ENCODE assay signal across 23 cellular contexts in the genomic region with DNA sequence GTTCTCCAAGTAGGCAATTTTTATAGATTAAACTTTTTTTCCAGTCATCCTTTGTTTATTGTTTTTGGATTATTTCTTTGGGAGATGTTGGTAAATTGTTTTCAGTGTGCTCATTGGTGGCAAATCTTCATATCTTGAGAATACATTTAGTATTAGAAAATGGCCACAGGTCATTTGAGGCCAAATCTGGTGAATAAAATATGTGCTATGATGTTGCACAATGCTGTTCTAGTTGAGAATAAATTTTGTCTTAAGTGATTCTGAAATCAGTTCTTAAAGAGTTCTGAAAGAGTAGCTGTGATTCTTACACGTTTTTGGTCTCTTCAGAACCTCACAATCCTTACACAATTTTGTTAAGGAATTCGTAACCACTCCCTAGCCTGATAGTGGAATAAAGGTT. TPM values are rescaled to one million over a fixed set of nuclear protein-coding genes. Genes with fewer than 3 reads are reported as not detected.
A peak's percentile ranks its signal among the peaks of the same experiment; 100 is the strongest.
DNase-seq lines count a peak whose midpoint lies in the region; ATAC-seq and TF ChIP-seq lines count a peak whose summit lies in the region.
"Had no signal": no experiment of that assay in that cellular context is flagged by ENCODE, and none has a peak within 500 bp of the region (broad histone marks: within the 10 kb centered on the region; RNA-seq: fewer than 3 reads in every experiment).

No MANE protein-coding gene starts in this region.

- no CpG with 5 or more reads among the region's 2 CpGs for WGBS in IMR-90 (ENCODE audit: extremely low coverage in 2 of 2, insufficient read length in 1 of 2), 2 experiments

- H3K4me3 ChIP-seq in ACC112 (ENCODE audit: low read depth, low read length) = no peak overlapping the region
- H3K4me3 ChIP-seq in IMR-90 (ENCODE audit: insufficient read depth, low read depth, low read length) = no peak overlapping the region
- no peak overlapping the region for H3K4me3 ChIP-seq in choroid plexus epithelial cell (ENCODE audit: low read depth, low read length)
- no peak overlapping the region for H3K4me3 ChIP-seq in fibroblast of the aortic adventitia (ENCODE audit: low read depth, low read length)
- H3K4me3 ChIP-seq: BLaER1 treated with 17β-estradiol and CSF1 and Interleukin-3, amounts not matched to agents 10 nM and 100 nM; MG63 had no signal

- no peak overlapping the region for H2BK120ac ChIP-seq in IMR-90 (ENCODE audit: low read depth, low read length)

- H2BK15ac ChIP-seq in IMR-90 (ENCODE audit: low read depth, low read length) = no peak overlapping the region

- no peak overlapping the region for H3K4ac ChIP-seq in IMR-90 (ENCODE audit: low read depth, low read length)

- no peak overlapping the region for H3K9ac ChIP-seq in IMR-90 (ENCODE audit: low read depth, low read length)
- H3K9ac ChIP-seq: BLaER1 treated with 17β-estradiol and CSF1 and Interleukin-3, amounts not matched to agents 10 nM and 100 nM had no signal

- TF ChIP-seq CTCF in IMR-90 (conservative IDR thresholded peaks at IDR 0.05; ENCODE audit: low read depth, low read length) (no peak), choroid plexus epithelial cell (conservative IDR thresholded peaks at IDR 0.05; ENCODE audit: low read depth, low read length) (no peak), fibroblast of the aortic adventitia (IDR thresholded peaks at IDR 0.05; ENCODE audit: insufficient read depth, low read length) (no peak)

- H3K79me1 ChIP-seq in IMR-90 (ENCODE audit: low read depth in 1 of 2, low read length in 2 of 2) = no peaks in the 10 kb centered on the region

- H3K4me1 ChIP-seq in ACC112 (ENCODE audit: control insufficient read depth, insufficient read depth, low read length, unreplicated experiment) = peaks cover 10% of the 10 kb centered on the region
- H3K4me1 ChIP-seq in IMR-90 (ENCODE audit: control insufficient read depth, insufficient read depth, low read length) = no peaks in the 10 kb centered on the region
- H3K4me1 ChIP-seq: BLaER1 treated with 17β-estradiol and CSF1 and Interleukin-3, amounts not matched to agents 10 nM and 100 nM; Caco-2 had no signal

- DNase-seq in IMR-90 (no peak), choroid plexus epithelial cell (ENCODE audit: low read depth) (peak; percentile 47), fibroblast of the aortic adventitia (ENCODE audit: low read depth) (peak; percentile 17), NCI-H187 (lab: John Stamatoyannopoulos, UW) (no peak), CD1c-positive myeloid dendritic cell (ENCODE audit: extremely low spot score) (no peak)
- DNase-seq in activated naive CD4-positive, alpha-beta T cell treated with anti-CD3 and anti-CD28 coated beads, Interleukin-2, amount 50 U/mL, for 16 hours = no peak
- DNase-seq: AML-193; Caco-2; CD4-positive, alpha-beta memory T cell; Kasumi-1; MG63; NCI-H1105 treated with DMSO at 0.1 percent for 48 hours; NCI-H146; NCI-H2029; NCI-H510A; NCI-H69; SHP77 had no signal

- H3K9me1 ChIP-seq in IMR-90 (ENCODE audit: insufficient read depth, low read length) = no peaks in the 10 kb centered on the region

- H3K18ac ChIP-seq in IMR-90 (ENCODE audit: low read depth, low read length) = no peak overlapping the region

- H4K8ac ChIP-seq in IMR-90 (ENCODE audit: low read depth in 2 of 2, low read length in 2 of 2) = no peak overlapping the region

- ATAC-seq in IMR-90 (ENCODE audit: low read depth) = no peak
- ATAC-seq in HG03457 (IDR thresholded peaks at IDR 0.05; ENCODE audit: unreplicated experiment) = no peak
- ATAC-seq: HCT116, Panc1 had no signal

- POLR2A ChIA-PET in IMR-90 (lab: Charles Lee; ENCODE audit: unreplicated experiment) = no interaction called here

- H3K56ac ChIP-seq in IMR-90 (ENCODE audit: extremely low read depth, insufficient read depth, low read length) = no peak overlapping the region

- no peak overlapping the region for H4K91ac ChIP-seq in IMR-90 (ENCODE audit: insufficient read depth, low read depth, low read length)

- TF ChIP-seq RAD21 in IMR-90 (IDR thresholded peaks at IDR 0.05; ENCODE audit: low read length) = no peak

- no peak overlapping the region for H4K5ac ChIP-seq in IMR-90 (ENCODE audit: low read depth, low read length)

- no peaks in the 10 kb centered on the region for H4K20me1 ChIP-seq in IMR-90 (ENCODE audit: insufficient read depth, low read length)
- H4K20me1 ChIP-seq: BLaER1 treated with 17β-estradiol and CSF1 and Interleukin-3, amounts not matched to agents 10 nM and 100 nM had no signal

- in situ Hi-C loops in IMR-90 (cut with MboI; ENCODE audit: low sequenced_read_pairs) = loop anchor here (25.0 kb wide), 1 partner anchor 1583 kb away; no protein-coding TSS in a partner anchor

- no peak overlapping the region for H2BK5ac ChIP-seq in IMR-90 (ENCODE audit: low read depth, low read length, poor library complexity, severe bottlenecking)

- CTCF ChIA-PET in IMR-90 (lab: Yijun Ruan, JAX) = interaction anchor here (1.2 kb wide), 1 partner anchor 9 kb away, joined by 7 read pairs; no protein-coding TSS in a partner anchor

- BruUV-seq in IMR-90 (replicated peaks; lab: Mats Ljungman, UMichigan) = no TSS peak

- H2AK9ac ChIP-seq in IMR-90 (replicated peaks; ENCODE audit: low read depth, low read length, poor library complexity) = no peak overlapping the region

- peak overlapping the region; percentile 50 for H3K27ac ChIP-seq in ACC112 (ENCODE audit: low read depth, low read length)
- no peak overlapping the region for H3K27ac ChIP-seq in IMR-90 (ENCODE audit: insufficient read depth, low read length)
- H3K27ac ChIP-seq: BLaER1 treated with 17β-estradiol and CSF1 and Interleukin-3, amounts not matched to agents 10 nM and 100 nM; RWPE1 had no signal

- H3K23ac ChIP-seq in IMR-90 (ENCODE audit: low read depth, low read length) = no peak overlapping the region

- no peak overlapping the region for H2BK20ac ChIP-seq in IMR-90 (ENCODE audit: low read depth, low read length)

- dilution Hi-C loops in IMR-90 (cut with HindIII; ENCODE audit: low sequenced_read_pairs, unreplicated experiment) = no loop called here

- H3K36me3 ChIP-seq in ACC112 (ENCODE audit: insufficient read depth, low read length) (no peaks in the 10 kb centered on the region), IMR-90 (ENCODE audit: control insufficient read depth, insufficient read depth, low read length) (peaks cover 4% of the 10 kb centered on the region; the same call in 1 of the 2 replicates)
- H3K36me3 ChIP-seq: MG63 had no signal

- no peaks in the 10 kb centered on the region for H3K9me3 ChIP-seq in IMR-90 (ENCODE audit: control insufficient read depth, insufficient read depth, low read length)
- H3K9me3 ChIP-seq: Caco-2, MG63 had no signal

- no peak overlapping the region for H3K4me2 ChIP-seq in IMR-90 (ENCODE audit: low read depth, low read length)
- H3K4me2 ChIP-seq: BLaER1 treated with 17β-estradiol and CSF1 and Interleukin-3, amounts not matched to agents 10 nM and 100 nM had no signal

- H2AFZ ChIP-seq in ACC112 (ENCODE audit: low read length, unreplicated experiment) (no peak overlapping the region), IMR-90 (replicated peaks; ENCODE audit: low read length, poor library complexity) (no peak overlapping the region)

- H2AK5ac ChIP-seq in IMR-90 (ENCODE audit: low read depth, low read length) = no peak overlapping the region

- intact Hi-C loops in IMR-90 (cut with micrococcal nuclease) = no loop called here

- H3K14ac ChIP-seq in IMR-90 (replicated peaks; ENCODE audit: low read depth, low read length) = no peak overlapping the region

- no peaks in the 10 kb centered on the region for H3K79me2 ChIP-seq in ACC112 (ENCODE audit: control insufficient read depth, insufficient read depth, low read length, unreplicated experiment)

- no peaks in the 10 kb centered on the region for H3K27me3 ChIP-seq in ACC112 (ENCODE audit: insufficient read depth, low read length)
- no peaks in the 10 kb centered on the region for H3K27me3 ChIP-seq in IMR-90 (ENCODE audit: control insufficient read depth, insufficient read depth, low read length)
- H3K27me3 ChIP-seq: BLaER1 treated with 17β-estradiol and CSF1 and Interleukin-3, amounts not matched to agents 10 nM and 100 nM; MG63 had no signal

- no peak for TF ChIP-seq POLR2A in IMR-90 (IDR thresholded peaks at IDR 0.05; ENCODE audit: low read depth, low read length)

TF ChIP-seq in IMR-90, 13 proteins besides CTCF, POLR2A, EP300 and RAD21:
- TF ChIP-seq CEBPB (IDR thresholded peaks at IDR 0.05; ENCODE audit: low read depth, low read length) (peak; percentile 72), RCOR1 (IDR thresholded peaks at IDR 0.05; ENCODE audit: insufficient replicate concordance, low read length) (no peak), MXI1 (IDR thresholded peaks at IDR 0.05; ENCODE audit: borderline replicate concordance, low read depth, low read length) (no peak), NFE2L2 (IDR thresholded peaks at IDR 0.05; ENCODE audit: low read depth, low read length) (no peak)
TF ChIP-seq in IMR-90: peak in this region for 1.

RNA-seq across cellular contexts. Expression of gene CDKAL1, which starts 20.1 kb away (rescaled TPM):
- 13.1 and 17.5 TPM in 2 replicates for total RNA-seq in IMR-90 (2012; rRNA removed)
- 3.1 and 3.7 TPM in 2 replicates for polyA plus RNA-seq in IMR-90 (2012; rRNA removed)
- 0.79 and 1.1 TPM in 2 replicates for polyA plus RNA-seq in IMR-90 (2012; cell fraction: cytosol; rRNA removed)
- polyA plus RNA-seq in IMR-90 (2012; cell fraction: nucleus; rRNA removed; ENCODE audit: low replicate concordance) = 0.50 and 4.1 TPM in 2 replicates
- total RNA-seq in fibroblast of the aortic adventitia (ENCODE audit: low replicate concordance) = 11.3 and 20.0 TPM in 2 replicates

Comparison
In these comparisons a context has a peak if more than half of its experiments do, and no peak if none do; other contexts are left out.
1. DNase-seq: peak in choroid plexus epithelial cell (single experiment) and fibroblast of the aortic adventitia (single experiment); none in IMR-90 (single experiment), NCI-H187 (0 of 2), CD1c-positive myeloid dendritic cell (single experiment) and activated naive CD4-positive, alpha-beta T cell treated with anti-CD3 and anti-CD28 coated beads, Interleukin-2, amount 50 U/mL, for 16 hours (single experiment).